In the genomic region with DNA sequence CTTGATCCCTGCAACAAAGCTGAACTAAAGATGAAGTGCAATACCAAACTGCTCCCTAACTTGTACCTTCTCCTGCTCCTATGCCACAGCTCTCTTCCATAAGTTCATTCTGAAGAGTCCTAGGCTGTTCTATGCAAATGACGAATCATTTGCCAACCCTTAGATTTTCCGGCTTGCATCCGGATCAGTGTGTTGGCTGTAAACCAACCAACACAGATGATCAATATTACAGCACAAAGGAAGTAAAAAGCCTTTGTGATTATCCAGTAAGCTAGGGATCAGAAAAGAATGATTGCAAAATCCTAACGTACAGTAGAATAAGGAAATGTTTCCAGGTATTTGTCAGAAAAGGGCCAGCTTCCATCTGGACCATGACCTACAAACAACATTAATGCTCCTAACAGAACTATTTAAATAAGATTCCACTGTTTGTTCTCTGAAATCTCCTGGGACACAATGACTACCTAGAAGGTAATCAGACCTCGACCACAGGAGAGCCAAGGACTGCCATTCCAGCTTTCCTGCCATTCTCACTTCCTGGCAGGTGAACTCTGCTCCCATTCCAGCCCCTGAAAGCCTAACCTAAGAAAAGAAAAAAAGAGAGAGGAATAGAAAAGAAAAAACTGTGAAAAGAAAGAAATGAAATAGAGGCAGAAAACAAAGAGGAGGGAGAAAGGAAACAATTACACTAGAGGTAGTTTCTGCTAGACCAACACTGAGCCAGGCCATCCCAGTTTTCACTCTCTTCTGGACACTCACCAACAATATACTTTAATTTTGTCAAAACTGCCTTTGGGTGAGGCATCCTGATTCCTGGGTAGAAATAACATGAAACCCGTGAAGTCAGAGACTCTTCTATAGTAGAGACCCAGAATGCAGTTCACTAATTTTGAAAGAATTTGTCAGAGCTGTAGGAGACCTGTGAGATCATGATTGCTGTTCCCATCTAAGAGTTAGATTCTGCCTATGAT, we compare ENCODE assay signal across 16 cellular contexts. TPM values are rescaled to one million over a fixed set of nuclear protein-coding genes. Genes with fewer than 3 reads are reported as not detected.
DNase-seq lines count a peak whose midpoint lies in the region; ATAC-seq, FAIRE-seq and TF ChIP-seq lines count a peak whose summit lies in the region.
"Had no signal": no experiment of that assay in that cellular context is flagged by ENCODE, and none has a peak within 500 bp of the region (broad histone marks: within the 10 kb centered on the region; RNA-seq: fewer than 3 reads in every experiment).

No MANE protein-coding gene starts in this region.

- DNase-seq in HuH-7 (ENCODE audit: low spot score) (peak; percentile 45), astrocyte (ENCODE audit: low read depth) (no peak), kidney tubule cell (ENCODE audit: low spot score) (peak; percentile 40), NCI-H510A treated with DMSO at 0.1 percent for 48 hours (lab: John Stamatoyannopoulos, UW) (no peak), neural progenitor cell (ENCODE audit: low spot score) (no peak)
- DNase-seq in stimulated activated CD4-positive, alpha-beta T cell treated with anti-CD3 and anti-CD28 coated beads, Interleukin-1b, Interleukin-23, amount 100 ng/mL, for 48 hours = no peak
- DNase-seq: activated CD8-positive, alpha-beta memory T cell treated with anti-CD3 and anti-CD28 coated beads, Interleukin-2, amount 50 U/mL, for 4 hours; cerebellar nuclear complex; DND-41; KBM-7; NCI-H2081 treated with DMSO at 0.1 percent for 48 hours had no signal

- no peaks in the 10 kb centered on the region for H3K27me3 ChIP-seq in ACC112 (ENCODE audit: insufficient read depth, low read length)
- no peaks in the 10 kb centered on the region for H3K27me3 ChIP-seq in astrocyte (ENCODE audit: insufficient read depth, low read length)
- no peaks in the 10 kb centered on the region for H3K27me3 ChIP-seq in neural progenitor cell

- H3K27ac ChIP-seq in ACC112 (ENCODE audit: low read depth, low read length) = peak overlapping the region; percentile 55
- H3K27ac ChIP-seq in astrocyte (ENCODE audit: low read depth, low read length) = no peak overlapping the region
- H3K27ac ChIP-seq in neural progenitor cell = no peak overlapping the region

- no peak overlapping the region for H3K27ac Mint-ChIP-seq in astrocyte (ENCODE audit: unreplicated experiment)
- no peak overlapping the region for H3K27ac Mint-ChIP-seq in neural progenitor cell
- H3K27ac Mint-ChIP-seq: activated naive CD4-positive, alpha-beta T cell treated with anti-CD3 and anti-CD28 coated beads, Interleukin-2, amount 50 U/mL, for 24 hours; mesothelial cell of epicardium had no signal

- H4K20me1 ChIP-seq in astrocyte (ENCODE audit: insufficient read depth, low read length) (no peaks in the 10 kb centered on the region), neural progenitor cell (ENCODE audit: low read depth) (no peaks in the 10 kb centered on the region)

- H3K4me3 ChIP-seq in ACC112 (ENCODE audit: low read depth, low read length) (peak overlapping the region; percentile 39; the same call in 1 of the 2 replicates), astrocyte (ENCODE audit: insufficient read depth, low read depth, low read length) (no peak overlapping the region), neural progenitor cell (no peak overlapping the region)
- H3K4me3 ChIP-seq: GM12878 had no signal

- no peak for FAIRE-seq in astrocyte (lab: Jason Lieb, UNC)
- FAIRE-seq: GM12878 had no signal

- H3K27me3 Mint-ChIP-seq in astrocyte (ENCODE audit: low read depth, unreplicated experiment) (no peaks in the 10 kb centered on the region), neural progenitor cell (ENCODE audit: insufficient read depth, low read depth) (peaks cover 3% of the 10 kb centered on the region)
- H3K27me3 Mint-ChIP-seq: activated naive CD4-positive, alpha-beta T cell treated with anti-CD3 and anti-CD28 coated beads, Interleukin-2, amount 50 U/mL, for 24 hours had no signal

- H3K79me2 ChIP-seq in ACC112 (ENCODE audit: control insufficient read depth, insufficient read depth, low read length, unreplicated experiment) = peaks cover 13% of the 10 kb centered on the region
- peaks cover 4% of the 10 kb centered on the region for H3K79me2 ChIP-seq in astrocyte (ENCODE audit: insufficient read depth, low read length)
- no peaks in the 10 kb centered on the region for H3K79me2 ChIP-seq in neural progenitor cell (ENCODE audit: low read depth)

- no peak for ATAC-seq in HG03045 (IDR thresholded peaks at IDR 0.05; ENCODE audit: unreplicated experiment)
- ATAC-seq: GM12878 had no signal

- H2AFZ ChIP-seq in ACC112 (ENCODE audit: low read length, unreplicated experiment) (no peak overlapping the region), astrocyte (ENCODE audit: low read depth, low read length) (no peak overlapping the region), neural progenitor cell (replicated peaks) (no peak overlapping the region)

- H3K9me3 Mint-ChIP-seq in astrocyte (ENCODE audit: unreplicated experiment) (no peaks in the 10 kb centered on the region), neural progenitor cell (peaks cover 2% of the 10 kb centered on the region)
- H3K9me3 Mint-ChIP-seq: activated naive CD4-positive, alpha-beta T cell treated with anti-CD3 and anti-CD28 coated beads, Interleukin-2, amount 50 U/mL, for 24 hours; mesothelial cell of epicardium had no signal

- H3K36me3 Mint-ChIP-seq in astrocyte (ENCODE audit: low read depth, unreplicated experiment) = no peaks in the 10 kb centered on the region
- no peaks in the 10 kb centered on the region for H3K36me3 Mint-ChIP-seq in neural progenitor cell
- H3K36me3 Mint-ChIP-seq: activated naive CD4-positive, alpha-beta T cell treated with anti-CD3 and anti-CD28 coated beads, Interleukin-2, amount 50 U/mL, for 24 hours; mesothelial cell of epicardium had no signal

- TF ChIP-seq CTCF in astrocyte (IDR thresholded peaks at IDR 0.05; ENCODE audit: insufficient read depth, low read depth, low read length) = no peak
- TF ChIP-seq CTCF in neural progenitor cell (IDR thresholded peaks at IDR 0.05) = no peak

- H3K4me2 ChIP-seq in astrocyte (ENCODE audit: low read length) (peak overlapping the region; percentile 3), neural progenitor cell (no peak overlapping the region)

- no peaks in the 10 kb centered on the region for H3K9me3 ChIP-seq in astrocyte (ENCODE audit: insufficient read depth, low read depth, low read length)
- H3K9me3 ChIP-seq in neural progenitor cell (ENCODE audit: low read depth) = no peaks in the 10 kb centered on the region

- H3K4me3 Mint-ChIP-seq in astrocyte (ENCODE audit: unreplicated experiment) (no peak overlapping the region), neural progenitor cell (no peak overlapping the region)
- H3K4me3 Mint-ChIP-seq: activated naive CD4-positive, alpha-beta T cell treated with anti-CD3 and anti-CD28 coated beads, Interleukin-2, amount 50 U/mL, for 24 hours; mesothelial cell of epicardium had no signal

- H3K4me1 Mint-ChIP-seq in astrocyte (ENCODE audit: low read depth, unreplicated experiment) = no peaks in the 10 kb centered on the region
- peaks cover 9% of the 10 kb centered on the region for H3K4me1 Mint-ChIP-seq in neural progenitor cell

- peaks cover 15% of the 10 kb centered on the region for H3F3A ChIP-seq in neural progenitor cell (ENCODE audit: low read depth)

- H3K36me3 ChIP-seq in ACC112 (ENCODE audit: insufficient read depth, low read length) (no peaks in the 10 kb centered on the region), astrocyte (ENCODE audit: insufficient read depth, low read length) (no peaks in the 10 kb centered on the region), neural progenitor cell (no peaks in the 10 kb centered on the region)

- H3K4me1 ChIP-seq in ACC112 (ENCODE audit: control insufficient read depth, insufficient read depth, low read length, unreplicated experiment) (peaks cover 24% of the 10 kb centered on the region), astrocyte (ENCODE audit: insufficient read depth, low read length) (no peaks in the 10 kb centered on the region), neural progenitor cell (peaks cover 26% of the 10 kb centered on the region)

- H3K9ac ChIP-seq in astrocyte (ENCODE audit: low read length) (no peak overlapping the region), neural progenitor cell (no peak overlapping the region)

RNA-seq across cellular contexts. Expression of gene GMDS, which starts 19.7 kb away (rescaled TPM):
- 9.4 and 12.3 TPM in 2 replicates for total RNA-seq in astrocyte
- 9.4 and 22.6 TPM in 2 replicates for total RNA-seq in neural progenitor cell (ENCODE audit: low replicate concordance)

Comparison
In these comparisons a context has a peak if more than half of its experiments do, and no peak if none do; other contexts are left out.
1. DNase-seq: peak in HuH-7 (single experiment) and kidney tubule cell (single experiment); none in astrocyte (single experiment), stimulated activated CD4-positive, alpha-beta T cell treated with anti-CD3 and anti-CD28 coated beads, Interleukin-1b, Interleukin-23, amount 100 ng/mL, for 48 hours (single experiment), NCI-H510A treated with DMSO at 0.1 percent for 48 hours (single experiment) and neural progenitor cell (single experiment).